17 cellular contexts compared by ENCODE assay signal in the genomic region with DNA sequence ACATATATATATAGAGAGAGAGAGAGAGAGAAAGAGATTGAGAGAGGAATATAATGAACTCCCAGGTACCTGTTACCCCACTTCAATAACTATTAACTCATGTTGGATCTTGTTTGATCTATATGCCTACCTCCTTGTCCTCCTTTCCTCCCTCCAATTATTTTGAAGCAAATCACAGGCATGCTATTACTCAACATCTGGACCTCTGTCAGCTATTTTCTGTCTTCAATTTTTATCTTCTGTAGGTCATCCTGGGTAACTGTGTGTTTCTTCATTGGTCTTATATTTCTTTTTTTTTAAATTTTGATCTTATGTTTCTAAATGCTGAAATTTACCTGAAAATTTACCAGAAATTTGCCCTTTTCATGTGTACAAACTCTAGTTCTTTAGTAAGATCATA.
"Had no signal": no experiment of that assay in that cellular context is flagged by ENCODE, and none has a peak within 500 bp of the region (broad histone marks: within the 10 kb centered on the region; RNA-seq: fewer than 3 reads in every experiment).

No MANE protein-coding gene starts in this region.

- H3K27ac ChIP-seq: colonic mucosa, esophagus muscularis mucosa, gastrocnemius medialis, neutrophil, tibial artery, vagina had no signal

- H3K4me3 Mint-ChIP-seq: activated naive CD4-positive, alpha-beta T cell treated with anti-CD3 and anti-CD28 coated beads for 36 hours; activated T-helper 17 cell treated with anti-CD3 and anti-CD28 coated beads, Interleukin-2, amount 50 U/mL, for 72 hours; naive thymus-derived CD8-positive, alpha-beta T cell had no signal

- H3K4me3 ChIP-seq: colonic mucosa, esophagus muscularis mucosa, gastrocnemius medialis, mucosa of descending colon, tibial artery, vagina had no signal

- H3K27me3 Mint-ChIP-seq: activated T-helper 17 cell treated with anti-CD3 and anti-CD28 coated beads, Interleukin-2, amount 50 U/mL, for 72 hours; naive thymus-derived CD8-positive, alpha-beta T cell had no signal

- H3K4me1 ChIP-seq: colonic mucosa had no signal

- ATAC-seq: activated T-helper 17 cell treated with anti-CD3 and anti-CD28 coated beads, Interleukin-2, amount 50 U/mL, for 72 hours; mucosa of descending colon; naive thymus-derived CD8-positive, alpha-beta T cell had no signal

- H3K9me3 ChIP-seq: colonic mucosa, esophagus muscularis mucosa, gastrocnemius medialis, mucosa of descending colon, neutrophil, tibial artery, vagina had no signal

- H3K27me3 ChIP-seq: colonic mucosa, esophagus muscularis mucosa, gastrocnemius medialis, neutrophil, tibial artery, vagina had no signal

- H3K27ac Mint-ChIP-seq: activated naive CD4-positive, alpha-beta T cell treated with anti-CD3 and anti-CD28 coated beads for 36 hours; activated T-helper 17 cell treated with anti-CD3 and anti-CD28 coated beads, Interleukin-2, amount 50 U/mL, for 72 hours had no signal

- H3K9me3 Mint-ChIP-seq: activated naive CD4-positive, alpha-beta T cell treated with anti-CD3 and anti-CD28 coated beads for 36 hours; activated T-helper 17 cell treated with anti-CD3 and anti-CD28 coated beads, Interleukin-2, amount 50 U/mL, for 72 hours; naive thymus-derived CD8-positive, alpha-beta T cell had no signal

- DNase-seq: activated CD4-positive, alpha-beta T cell treated with anti-CD3 and anti-CD28 coated beads for 1 hour; activated CD4-positive, alpha-beta T cell treated with anti-CD3 and anti-CD28 coated beads, Interleukin-2, amount 50 U/mL, for 4 hours; activated naive CD4-positive, alpha-beta T cell treated with anti-CD3 and anti-CD28 coated beads for 36 hours; caudate nucleus; colonic mucosa; gastrocnemius medialis; mammary epithelial cell; mucosa of descending colon; naive thymus-derived CD8-positive, alpha-beta T cell; stimulated activated CD4-positive, alpha-beta T cell treated with anti-CD3 and anti-CD28 coated beads, Interleukin-1b, Interleukin-23, amount 100 ng/mL, for 48 hours; T-helper 1 cell; T1000; tibial artery had no signal

- H3K36me3 ChIP-seq: colonic mucosa, gastrocnemius medialis, neutrophil, vagina had no signal
